In the genomic region with DNA sequence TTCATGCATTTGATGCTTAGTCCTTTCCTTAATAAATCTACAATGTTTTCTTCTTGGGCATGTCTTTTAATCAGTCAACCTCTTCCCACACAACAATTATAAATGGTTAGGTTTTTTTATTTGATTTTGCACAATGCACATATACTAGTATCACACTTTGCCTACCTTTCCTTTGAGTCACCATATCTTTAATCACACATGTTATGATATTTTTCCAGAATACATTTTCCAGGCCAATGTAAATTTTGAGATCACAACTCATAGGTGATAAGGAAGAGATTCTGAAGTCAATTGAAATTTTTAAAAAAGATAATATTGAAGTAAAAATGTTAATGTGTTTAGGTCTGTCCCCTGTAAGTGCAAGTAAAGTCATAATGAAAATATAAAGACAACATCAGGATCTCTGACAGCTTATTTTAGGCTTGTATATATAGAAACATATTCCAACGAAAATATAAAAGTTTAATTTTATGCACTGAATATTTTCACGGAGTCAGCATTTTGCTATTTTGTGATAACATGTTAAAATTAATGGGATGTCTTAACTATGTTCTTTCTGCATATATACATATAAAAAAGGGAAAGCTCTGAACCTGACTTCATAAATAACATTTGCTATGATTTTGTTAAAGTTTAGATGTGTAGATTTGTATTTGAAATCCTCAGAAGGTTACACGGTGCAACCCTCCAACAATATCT, we compare ENCODE assay signal across 29 cellular contexts.
"Had no signal": no experiment of that assay in that cellular context is flagged by ENCODE, and none has a peak within 500 bp of the region (broad histone marks: within the 10 kb centered on the region; RNA-seq: fewer than 3 reads in every experiment).

No MANE protein-coding gene starts in this region.

- H3K4me1 Mint-ChIP-seq: immature natural killer cell; naive thymus-derived CD4-positive, alpha-beta T cell; stimulated activated effector memory CD8-positive, alpha-beta T cell treated with anti-CD3 and anti-CD28 coated beads, Interleukin-12 subunit alpha, Interleukin-12 subunit beta, amount 100 ng/mL, for 72 hours had no signal

- H3K4me1 ChIP-seq: left ventricle myocardium inferior, pancreas, prostate gland, sigmoid colon, spleen, suprapubic skin, tibial artery, upper lobe of right lung had no signal

- H3K4me3 Mint-ChIP-seq: immature natural killer cell; naive thymus-derived CD4-positive, alpha-beta T cell; natural killer cell treated with Interleukin-12 subunit alpha and Interleukin-12 subunit beta and Interleukin-15 and Interleukin-18, amount 100 ng/mL, for 72 hours; neural crest cell; stimulated activated effector memory CD8-positive, alpha-beta T cell treated with anti-CD3 and anti-CD28 coated beads, Interleukin-12 subunit alpha, Interleukin-12 subunit beta, amount 100 ng/mL, for 72 hours; stimulated activated naive CD8-positive, alpha-beta T cell treated with anti-CD3 and anti-CD28 coated beads, Interleukin-15, Interleukin-2, amounts not matched to agents 100 ng/mL and 50 ng/mL, for 24 hours had no signal

- H3K27ac ChIP-seq: left ventricle myocardium inferior, pancreas, prostate gland, sigmoid colon, spleen, suprapubic skin, thoracic aorta, tibial artery, upper lobe of right lung had no signal

- H3K36me3 Mint-ChIP-seq: naive thymus-derived CD4-positive, alpha-beta T cell; natural killer cell treated with Interleukin-12 subunit alpha and Interleukin-12 subunit beta and Interleukin-15 and Interleukin-18, amount 100 ng/mL, for 72 hours; stimulated activated effector memory CD8-positive, alpha-beta T cell treated with anti-CD3 and anti-CD28 coated beads, Interleukin-12 subunit alpha, Interleukin-12 subunit beta, amount 100 ng/mL, for 72 hours had no signal

- FAIRE-seq: pancreas, urothelium cell line had no signal

- ATAC-seq: naive thymus-derived CD4-positive, alpha-beta T cell; natural killer cell treated with Interleukin-12 subunit alpha and Interleukin-12 subunit beta and Interleukin-15 and Interleukin-18, amount 100 ng/mL, for 72 hours; pancreas; right cardiac atrium; stimulated activated effector memory CD8-positive, alpha-beta T cell treated with anti-CD3 and anti-CD28 coated beads, Interleukin-12 subunit alpha, Interleukin-12 subunit beta, amount 100 ng/mL, for 72 hours; upper lobe of right lung had no signal

- H3K9me3 Mint-ChIP-seq: neural crest cell; stimulated activated naive CD8-positive, alpha-beta T cell treated with anti-CD3 and anti-CD28 coated beads, Interleukin-15, Interleukin-2, amounts not matched to agents 100 ng/mL and 50 ng/mL, for 24 hours had no signal

- H3K9me3 ChIP-seq: mucosa of descending colon, pancreas, prostate gland, sigmoid colon, suprapubic skin, thoracic aorta, tibial artery, upper lobe of right lung had no signal

- H3K4me3 ChIP-seq: left ventricle myocardium inferior, lung, mucosa of descending colon, pancreas, prostate gland, sigmoid colon, spleen, suprapubic skin, thoracic aorta, tibial artery, upper lobe of right lung had no signal

- H3K27me3 ChIP-seq: pancreas, sigmoid colon, spleen, suprapubic skin, tibial artery, upper lobe of right lung had no signal

- H3K27ac Mint-ChIP-seq: immature natural killer cell; naive thymus-derived CD4-positive, alpha-beta T cell; natural killer cell treated with Interleukin-12 subunit alpha and Interleukin-12 subunit beta and Interleukin-15 and Interleukin-18, amount 100 ng/mL, for 72 hours; stimulated activated effector memory CD8-positive, alpha-beta T cell treated with anti-CD3 and anti-CD28 coated beads, Interleukin-12 subunit alpha, Interleukin-12 subunit beta, amount 100 ng/mL, for 72 hours; stimulated activated naive CD8-positive, alpha-beta T cell treated with anti-CD3 and anti-CD28 coated beads, Interleukin-15, Interleukin-2, amounts not matched to agents 100 ng/mL and 50 ng/mL, for 24 hours had no signal

- DNase-seq: hypothalamus; immature natural killer cell; islet precursor cell; left ventricle myocardium inferior; mesendoderm; midbrain; naive thymus-derived CD4-positive, alpha-beta T cell; nucleus accumbens; pancreas; posterior cingulate gyrus; retina; right cardiac atrium; sigmoid colon; spleen; stimulated activated CD4-positive, alpha-beta T cell treated with anti-CD3 and anti-CD28 coated beads, Interleukin-4, amount 100 ng/mL, for 24 hours; stimulated activated naive CD4-positive, alpha-beta T cell; tibial artery; trophoblast cell; upper lobe of right lung had no signal

- H3K27me3 Mint-ChIP-seq: naive thymus-derived CD4-positive, alpha-beta T cell; natural killer cell treated with Interleukin-12 subunit alpha and Interleukin-12 subunit beta and Interleukin-15 and Interleukin-18, amount 100 ng/mL, for 72 hours; stimulated activated naive CD8-positive, alpha-beta T cell treated with anti-CD3 and anti-CD28 coated beads, Interleukin-15, Interleukin-2, amounts not matched to agents 100 ng/mL and 50 ng/mL, for 24 hours had no signal

- H3K36me3 ChIP-seq: left ventricle myocardium inferior, pancreas, prostate gland, sigmoid colon, spleen, suprapubic skin, thoracic aorta, tibial artery, upper lobe of right lung had no signal
